1 cellular context compared by ENCODE assay signal in the genomic region with DNA sequence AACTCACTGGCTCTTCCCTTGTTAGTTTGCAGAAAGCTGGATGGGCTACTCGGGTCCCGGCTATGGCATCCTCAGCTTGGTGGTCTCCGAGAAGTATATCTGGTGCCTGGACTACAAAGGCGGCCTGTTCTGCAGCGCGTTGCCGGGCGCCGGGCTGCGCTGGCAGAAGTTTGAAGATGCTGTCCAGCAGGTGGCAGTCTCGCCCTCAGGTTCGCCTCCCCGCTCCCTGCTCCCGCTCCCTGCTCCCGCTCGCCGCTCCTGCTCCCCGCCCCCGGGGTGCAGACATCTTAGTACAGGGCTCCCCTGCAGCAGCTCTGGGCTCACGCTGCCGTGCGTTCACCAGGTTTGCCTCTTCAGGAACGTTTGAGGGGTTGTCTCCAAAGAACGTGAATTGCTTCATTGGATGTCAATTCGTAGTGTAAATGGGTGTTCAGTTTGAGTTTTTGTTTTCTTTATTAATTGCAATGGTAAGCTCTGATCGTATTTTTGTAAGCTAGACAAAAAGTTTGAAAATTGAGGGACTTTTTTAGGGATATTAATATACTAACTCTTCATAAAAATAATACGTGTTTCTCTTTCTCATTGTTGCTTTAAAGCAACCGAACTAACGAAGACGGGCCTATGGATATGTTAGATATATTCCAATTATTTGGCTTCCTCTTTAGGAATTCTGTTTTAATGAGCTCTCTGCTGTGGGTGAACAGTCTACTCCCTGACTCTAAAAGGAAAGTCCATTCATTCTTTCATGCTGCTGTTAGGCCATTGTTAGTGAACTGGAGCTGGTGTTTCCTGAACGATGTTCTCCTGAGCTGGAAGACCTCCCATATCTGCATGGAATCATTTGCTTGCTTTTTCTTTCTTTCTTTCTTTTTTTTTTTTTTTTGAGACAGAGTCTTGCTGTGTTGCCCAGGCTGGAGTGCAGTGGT.
TF ChIP-seq lines count a peak whose summit lies in the region.

No MANE protein-coding gene starts in this region.

TF ChIP-seq in IMR-90, 13 proteins besides CTCF, POLR2A, EP300 and RAD21:
- TF ChIP-seq CHD1 (IDR thresholded peaks at IDR 0.05; ENCODE audit: low read depth, low read length), result no peak
- TF ChIP-seq MAZ (IDR thresholded peaks at IDR 0.05; ENCODE audit: borderline replicate concordance, low read depth, low read length), result peak; percentile 93
- peak; percentile 83 for TF ChIP-seq SMC3 (IDR thresholded peaks at IDR 0.05; ENCODE audit: low read depth, low read length)
